In genomic region chr11:235998-236773, GRCh38 we compare ENCODE assay signal across 8 cellular contexts. TPM values are rescaled to one million over a fixed set of nuclear protein-coding genes. Genes with fewer than 3 reads are reported as not detected.
DNase-seq lines count a peak whose midpoint lies in the region; ATAC-seq and TF ChIP-seq lines count a peak whose summit lies in the region.

Gene SIRT3 (minus strand): TSS chr11:236342. CDS start chr11:236328, 14 bp downstream.

- H3K27ac Mint-ChIP-seq in neural progenitor cell, result peak within 1 kb of the TSS; percentile 94

- H3K79me2 ChIP-seq in neural progenitor cell (ENCODE audit: low read depth), result peaks cover 46% of the 10 kb centered on the region

- H3K4me3 ChIP-seq in LNCaP clone FGC (ENCODE audit: low read depth, low read length) (peak within 1 kb of the TSS; percentile 100), SJCRH30 (peak within 1 kb of the TSS; percentile 90), neural progenitor cell (peak within 1 kb of the TSS; percentile 89)

- H3K4me2 ChIP-seq in neural progenitor cell, result peak within 1 kb of the TSS; percentile 98

- H3K9me3 Mint-ChIP-seq in neural progenitor cell, result no peaks in the 10 kb centered on the region

- DNase-seq in ELR (ENCODE audit: low read depth), result peak; percentile 91
- DNase-seq in GOT3 (lab: John Stamatoyannopoulos, UW), result peak; percentile 35
- DNase-seq in LNCaP clone FGC (ENCODE audit: low read depth), result peak; percentile 47
- peak; percentile 78 to 79 for DNase-seq in SJCRH30
- DNase-seq in activated gamma-delta T cell treated with Interleukin-2 at 50 U/mL for 16 hours, result peak; percentile 80
- peak; percentile 68 to 78 for DNase-seq in foreskin keratinocyte
- DNase-seq in neural progenitor cell (ENCODE audit: low spot score), result peak; percentile 93
- DNase-seq in stromal cell of bone marrow (ENCODE audit: low read depth), result peak; percentile 55

- H3K27me3 ChIP-seq in SJCRH30 (no peaks in the 10 kb centered on the region), foreskin keratinocyte (no peaks in the 10 kb centered on the region), neural progenitor cell (no peaks in the 10 kb centered on the region)

- peaks cover 12% of the 10 kb centered on the region for H3F3A ChIP-seq in neural progenitor cell (ENCODE audit: low read depth)

- H3K36me3 ChIP-seq in SJCRH30 (peaks cover 6% of the 10 kb centered on the region; the same call in 1 of the 2 replicates), neural progenitor cell (no peaks in the 10 kb centered on the region)

- peak within 1 kb of the TSS; percentile 97 for H3K4me3 Mint-ChIP-seq in neural progenitor cell

- peaks cover 11% of the 10 kb centered on the region for H4K20me1 ChIP-seq in neural progenitor cell (ENCODE audit: low read depth)

- ATAC-seq in foreskin keratinocyte, result peak; percentile 89

- H3K9ac ChIP-seq in neural progenitor cell, result peak within 1 kb of the TSS; percentile 65

- no peak for TF ChIP-seq CTCF in LNCaP clone FGC (IDR thresholded peaks at IDR 0.05; ENCODE audit: control insufficient read depth, extremely low read depth, insufficient read depth)
- TF ChIP-seq CTCF in foreskin keratinocyte (conservative IDR thresholded peaks at IDR 0.05), result peak; percentile 1
- TF ChIP-seq CTCF in neural progenitor cell (IDR thresholded peaks at IDR 0.05), result peak; percentile 32

- H3K4me1 Mint-ChIP-seq in neural progenitor cell, result peaks cover 23% of the 10 kb centered on the region

- H3K36me3 Mint-ChIP-seq in neural progenitor cell, result peaks cover 2% of the 10 kb centered on the region

- H3K4me1 ChIP-seq in SJCRH30 (peaks cover 5% of the 10 kb centered on the region), foreskin keratinocyte (peaks cover 12% of the 10 kb centered on the region), neural progenitor cell (peaks cover 12% of the 10 kb centered on the region)

- peak within 1 kb of the TSS; percentile 64 for H3K27ac ChIP-seq in SJCRH30
- peak within 1 kb of the TSS; percentile 95 for H3K27ac ChIP-seq in foreskin keratinocyte
- peak within 1 kb of the TSS; percentile 80 for H3K27ac ChIP-seq in neural progenitor cell

- peaks cover 4% of the 10 kb centered on the region for H3K27me3 Mint-ChIP-seq in neural progenitor cell (ENCODE audit: insufficient read depth, low read depth)

- H2AFZ ChIP-seq in neural progenitor cell (replicated peaks), result peak within 1 kb of the TSS; percentile 90

- H3K9me3 ChIP-seq in SJCRH30 (replicated peaks) (no peaks in the 10 kb centered on the region), neural progenitor cell (ENCODE audit: low read depth) (no peaks in the 10 kb centered on the region)

RNA-seq across cellular contexts. Expression of gene SIRT3, which starts in this region (rescaled TPM):
- total RNA-seq in SJCRH30 (2014; rRNA removed; shearing (Covaris generic)), result 11.0 and 17.2 TPM in 2 replicates
- total RNA-seq in foreskin keratinocyte, result 8.0 and 8.1 TPM in 2 replicates
- polyA plus RNA-seq in foreskin keratinocyte, result 9.5 and 11.4 TPM in 2 replicates
- total RNA-seq in neural progenitor cell (ENCODE audit: low replicate concordance), result 22.4 and 22.6 TPM in 2 replicates

Comparison
In these comparisons a context has a peak if more than half of its experiments do, and no peak if none do; other contexts are left out.
1. Peak in every context shown above with its lines: DNase-seq, ATAC-seq, H3K4me3 ChIP-seq and H3K27ac ChIP-seq.
2. DNase-seq: peak in every context shown above with its lines; median percentile 93 in neural progenitor cell; 91 in ELR; 80 in activated gamma-delta T cell treated with Interleukin-2 at 50 U/mL for 16 hours; 78 in SJCRH30; 73 in foreskin keratinocyte; 55 in stromal cell of bone marrow; 47 in LNCaP clone FGC; 35 in GOT3.